In the genomic region with DNA sequence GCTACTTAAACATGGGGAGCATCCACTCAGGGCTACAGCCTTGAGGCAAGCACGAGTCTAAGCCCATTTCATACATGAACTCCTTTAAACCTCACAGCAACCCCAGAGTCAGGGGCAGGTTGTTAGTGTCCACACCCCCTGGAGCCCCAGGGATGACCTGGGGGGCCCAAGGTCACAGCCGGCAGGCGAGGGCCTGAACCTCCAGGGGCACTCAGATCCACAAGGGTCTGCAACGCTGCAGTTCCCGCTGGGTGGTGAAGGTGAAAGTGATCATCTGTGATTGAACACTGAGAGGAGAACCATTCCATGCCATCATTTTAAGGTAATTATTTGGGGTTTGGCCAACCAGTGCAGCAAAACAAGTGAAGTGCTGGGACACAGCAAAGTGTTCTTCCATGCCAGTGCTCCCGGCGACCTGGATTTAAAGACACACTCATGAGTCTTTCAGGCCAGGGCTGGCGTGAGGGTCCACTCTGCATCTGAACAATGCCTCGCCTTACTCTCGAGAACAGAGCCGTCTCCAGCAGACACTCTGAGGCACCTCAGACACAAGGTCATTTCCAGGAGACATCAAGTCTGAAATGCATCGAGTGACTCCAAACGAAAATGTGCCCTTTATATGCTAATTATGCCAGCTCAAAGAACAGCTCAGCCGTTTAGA, we compare ENCODE assay signal across 24 cellular contexts.
DNase-seq lines count a peak whose midpoint lies in the region; ATAC-seq and TF ChIP-seq lines count a peak whose summit lies in the region.
"Had no signal": no experiment of that assay in that cellular context is flagged by ENCODE, and none has a peak within 500 bp of the region (broad histone marks: within the 10 kb centered on the region; RNA-seq: fewer than 3 reads in every experiment).

No MANE protein-coding gene starts in this region.

- no peak overlapping the region for H3K4me3 Mint-ChIP-seq in mesothelial cell of epicardium
- H3K4me3 Mint-ChIP-seq: CD4-positive, alpha-beta T cell had no signal

- TF ChIP-seq CTCF in adrenal gland (IDR thresholded peaks at IDR 0.05): no peak
- TF ChIP-seq CTCF in lung (IDR thresholded peaks at IDR 0.05; ENCODE audit: control extremely low read depth, extremely low read depth): no peak
- no peak for TF ChIP-seq CTCF in upper lobe of right lung (IDR thresholded peaks at IDR 0.05)
- no peak for TF ChIP-seq CTCF in mesothelial cell of epicardium (IDR thresholded peaks at IDR 0.05; ENCODE audit: unreplicated experiment)
- no peak for TF ChIP-seq CTCF in BE2C (IDR thresholded peaks at IDR 0.05; ENCODE audit: low read depth, low read length)

- H3K4me1 Mint-ChIP-seq in mesothelial cell of epicardium: peaks cover 9% of the 10 kb centered on the region

- no peaks in the 10 kb centered on the region for H3K36me3 Mint-ChIP-seq in mesothelial cell of epicardium

- intact Hi-C loops in adrenal gland (cut with DNase I) (no loop called here), upper lobe of right lung (cut with DNase I) (no loop called here)

- H3K9me3 Mint-ChIP-seq in mesothelial cell of epicardium: no peaks in the 10 kb centered on the region
- H3K9me3 Mint-ChIP-seq: CD4-positive, alpha-beta T cell had no signal

- no peak for ATAC-seq in lung (ENCODE audit: insufficient read depth, low FRiP score)
- no peak for ATAC-seq in upper lobe of right lung
- ATAC-seq in left lobe of liver: no peak
- ATAC-seq: SK-N-SH treated with all-trans-retinoic acid at 6 μM for 48 hours had no signal

- TF ChIP-seq POLR2A in adrenal gland (IDR thresholded peaks at IDR 0.05): no peak

- peaks cover 38% of the 10 kb centered on the region for H3K27me3 Mint-ChIP-seq in mesothelial cell of epicardium (ENCODE audit: low read depth)

- DNase-seq in SJCRH30 (no peak), adrenal gland (no peak), lung (ENCODE audit: low spot score) (peak; percentile 11), upper lobe of right lung (peak; percentile 40), mesothelial cell of epicardium (ENCODE audit: low spot score in 2 of 2, unreplicated experiment in 2 of 2) (no peak), left lobe of liver (ENCODE audit: low spot score) (no peak), BE2C (no peak)
- DNase-seq: CD4-positive, alpha-beta T cell; COR-L47; DMS79; GOT3; IMR-90; NCI-H1092 treated with DMSO at 0.1 percent for 48 hours; NCI-H1436 treated with DMSO at 0.1 percent for 48 hours; NCI-H1930; NCI-H226; NCI-H510A treated with DMSO at 0.1 percent for 48 hours; NCI-H748 treated with DMSO at 0.1 percent for 48 hours; NK-92 treated with Interleukin-12 subunit alpha and Interleukin-12 subunit beta, amount 100 ng/mL, for 24 hours; SHP77 treated with DMSO at 0.1 percent for 48 hours had no signal

- H3K27ac ChIP-seq in SJCRH30 (peak overlapping the region; percentile 69; the same call in 1 of the 2 replicates), adrenal gland (peak overlapping the region in 4 of 5 donors; percentile 26 to 86 (median 70)), lung (ENCODE audit: low read depth in 1 of 2, low read length in 1 of 2) (no peak overlapping the region), upper lobe of right lung (no peak overlapping the region)
- H3K27ac ChIP-seq: BLaER1, KMS-11, RWPE1 had no signal

- H3K4me1 ChIP-seq in SJCRH30 (peaks cover 26% of the 10 kb centered on the region), adrenal gland (replicated peaks in 1 of 2) (peaks cover 18% of the 10 kb centered on the region in 2 donors), lung (ENCODE audit: control insufficient read depth in 2 of 2, insufficient read depth in 2 of 2, low read length in 2 of 2) (no peaks in the 10 kb centered on the region), upper lobe of right lung (no peaks in the 10 kb centered on the region), BE2C (no peaks in the 10 kb centered on the region)
- H3K4me1 ChIP-seq: BLaER1 had no signal

- H3K36me3 ChIP-seq in SJCRH30: no peaks in the 10 kb centered on the region
- H3K36me3 ChIP-seq in adrenal gland (replicated peaks in 1 of 2): no peaks in the 10 kb centered on the region
- no peaks in the 10 kb centered on the region for H3K36me3 ChIP-seq in lung (ENCODE audit: control insufficient read depth in 2 of 2, insufficient read depth in 2 of 2, low read length in 2 of 2)
- no peaks in the 10 kb centered on the region for H3K36me3 ChIP-seq in upper lobe of right lung
- H3K36me3 ChIP-seq in BE2C: no peaks in the 10 kb centered on the region
- H3K36me3 ChIP-seq: BLaER1 had no signal

- H3K4me3 ChIP-seq in SJCRH30 (no peak overlapping the region), adrenal gland (no peak overlapping the region), lung (no peak overlapping the region), upper lobe of right lung (no peak overlapping the region), BE2C (ENCODE audit: low read depth, low read length) (no peak overlapping the region)
- H3K4me3 ChIP-seq: BLaER1 had no signal

- H3K27ac Mint-ChIP-seq in mesothelial cell of epicardium: no peak overlapping the region
- H3K27ac Mint-ChIP-seq: CD4-positive, alpha-beta T cell had no signal

- 54 to 66% (median 59%) methylated on average over 6 to 14 of the region's 14 CpGs for WGBS in adrenal gland, 4 donors
- WGBS in lung, 2 donors: 71 to 81% methylated on average over 14 of the region's 14 CpGs

- no peaks in the 10 kb centered on the region for H3K9me3 ChIP-seq in SJCRH30 (replicated peaks)
- H3K9me3 ChIP-seq in adrenal gland (replicated peaks in 1 of 3): no peaks in the 10 kb centered on the region
- H3K9me3 ChIP-seq in lung (ENCODE audit: control insufficient read depth in 2 of 2, insufficient read depth in 1 of 2, low read length in 1 of 2): peaks cover 0 to 6% of the 10 kb centered on the region in 2 donors
- no peaks in the 10 kb centered on the region for H3K9me3 ChIP-seq in upper lobe of right lung
- no peaks in the 10 kb centered on the region for H3K9me3 ChIP-seq in BE2C
- H3K9me3 ChIP-seq: BLaER1 had no signal

- H3K27me3 ChIP-seq in SJCRH30: no peaks in the 10 kb centered on the region
- H3K27me3 ChIP-seq in adrenal gland: no peaks in the 10 kb centered on the region
- H3K27me3 ChIP-seq in lung (ENCODE audit: control insufficient read depth, insufficient read depth): no peaks in the 10 kb centered on the region
- H3K27me3 ChIP-seq in upper lobe of right lung: peaks cover 9% of the 10 kb centered on the region
- no peaks in the 10 kb centered on the region for H3K27me3 ChIP-seq in BE2C
- H3K27me3 ChIP-seq: BLaER1 had no signal

Comparison
In these comparisons a context has a peak if more than half of its experiments do, and no peak if none do; other contexts are left out.
1. DNase-seq: peak in lung (single experiment) and upper lobe of right lung (single experiment); none in SJCRH30 (0 of 2), adrenal gland (0 of 7), mesothelial cell of epicardium (0 of 2), left lobe of liver (single experiment) and BE2C (single experiment).
2. H3K27ac ChIP-seq: peak in SJCRH30 (single experiment) and adrenal gland (4 of 5); none in lung (0 of 2) and upper lobe of right lung (single experiment).